Comparison of ENCODE assay signal across 13 cellular contexts in genomic region chr14:85534914-85535313, GRCh38. TPM values are rescaled to one million over a fixed set of nuclear protein-coding genes. Genes with fewer than 3 reads are reported as not detected.
DNase-seq lines count a peak whose midpoint lies in the region; ATAC-seq and TF ChIP-seq lines count a peak whose summit lies in the region.
"Had no signal": no experiment of that assay in that cellular context is flagged by ENCODE, and none has a peak within 500 bp of the region (broad histone marks: within the 10 kb centered on the region; RNA-seq: fewer than 3 reads in every experiment).

No MANE protein-coding gene starts in this region.

- no peaks in the 10 kb centered on the region for H3K9me3 ChIP-seq in WERI-Rb-1 (ENCODE audit: severe bottlenecking)
- H3K9me3 ChIP-seq: neutrophil had no signal

- no peak for DNase-seq in BJ (ENCODE audit: low read depth)
- no peak for DNase-seq in RWPE1 (ENCODE audit: low spot score)
- DNase-seq in fibroblast of pulmonary artery (ENCODE audit: low read depth): peak; percentile 21
- DNase-seq in progenitor cell of endocrine pancreas (ENCODE audit: low spot score, unreplicated experiment): no peak
- DNase-seq in activated CD4-positive, alpha-beta memory T cell treated with anti-CD3 and anti-CD28 coated beads for 36 hours: no peak
- no peak for DNase-seq in WERI-Rb-1
- DNase-seq in NK-92 (lab: John Stamatoyannopoulos, UW; ENCODE audit: unreplicated experiment): no peak
- DNase-seq: activated T-cell treated with anti-CD3 and anti-CD28 coated beads, Interleukin-2, amount 50 U/mL, for 48 hours; DMS 273 treated with DMSO at 0.1 percent for 48 hours; NCI-H1048 had no signal

- H3K4me3 ChIP-seq in BJ (ENCODE audit: low read depth, low read length) (peak overlapping the region; percentile 82), fibroblast of pulmonary artery (replicated peaks; ENCODE audit: low read depth, low read length) (peak overlapping the region; percentile 83), WERI-Rb-1 (ENCODE audit: low read depth, low read length) (no peak overlapping the region)

- CTCF ChIA-PET in BJ (lab: Yijun Ruan, JAX) (interaction anchor here (0.6 to 2.0 kb wide), 3 partner anchors 74 to 793 kb away, joined by 4 to 13 read pairs (median 5); no protein-coding TSS in a partner anchor), RWPE1 (lab: Yijun Ruan, JAX) (interaction anchor here (0.6 to 0.7 kb wide), 4 partner anchors 18 to 672 kb away, joined by 3 to 5 read pairs (median 3); no protein-coding TSS in a partner anchor)
- CTCF ChIA-PET in activated CD4-positive, alpha-beta memory T cell treated with anti-CD3 and anti-CD28 coated beads for 36 hours (lab: Charles Lee): no interaction called here

- no peak overlapping the region for H3K27ac Mint-ChIP-seq in progenitor cell of endocrine pancreas
- H3K27ac Mint-ChIP-seq in activated CD4-positive, alpha-beta memory T cell treated with anti-CD3 and anti-CD28 coated beads for 36 hours: no peak overlapping the region

- peak overlapping the region; percentile 86 for H3K4me3 Mint-ChIP-seq in progenitor cell of endocrine pancreas (ENCODE audit: low read depth)
- no peak overlapping the region for H3K4me3 Mint-ChIP-seq in activated CD4-positive, alpha-beta memory T cell treated with anti-CD3 and anti-CD28 coated beads for 36 hours

- H3K36me3 Mint-ChIP-seq in progenitor cell of endocrine pancreas (ENCODE audit: insufficient read depth): peaks cover 14% of the 10 kb centered on the region
- peaks cover 3% of the 10 kb centered on the region for H3K36me3 Mint-ChIP-seq in activated CD4-positive, alpha-beta memory T cell treated with anti-CD3 and anti-CD28 coated beads for 36 hours

- no peaks in the 10 kb centered on the region for H3K9me3 Mint-ChIP-seq in progenitor cell of endocrine pancreas (ENCODE audit: low read depth)
- H3K9me3 Mint-ChIP-seq in activated CD4-positive, alpha-beta memory T cell treated with anti-CD3 and anti-CD28 coated beads for 36 hours: no peaks in the 10 kb centered on the region

- intact Hi-C loops in activated CD4-positive, alpha-beta memory T cell treated with anti-CD3 and anti-CD28 coated beads for 36 hours (cut with micrococcal nuclease): no loop called here

- POLR2A ChIA-PET in BJ (lab: Charles Lee) (no interaction called here), RWPE1 (lab: Yijun Ruan, JAX; ENCODE audit: low non-redundant PET) (no interaction called here)
- POLR2A ChIA-PET in activated CD4-positive, alpha-beta memory T cell treated with anti-CD3 and anti-CD28 coated beads for 36 hours (lab: Charles Lee): no interaction called here

- H3K27me3 ChIP-seq in BJ (ENCODE audit: control insufficient read depth, insufficient read depth, low read length): no peaks in the 10 kb centered on the region
- H3K27me3 ChIP-seq in WERI-Rb-1 (ENCODE audit: insufficient read depth, low read depth, severe bottlenecking): peaks cover 19% of the 10 kb centered on the region

- ATAC-seq in GM18520 (IDR thresholded peaks at IDR 0.05; ENCODE audit: unreplicated experiment): no peak

- H3K27me3 Mint-ChIP-seq in progenitor cell of endocrine pancreas: peaks cover 4% of the 10 kb centered on the region
- peaks cover 47% of the 10 kb centered on the region for H3K27me3 Mint-ChIP-seq in activated CD4-positive, alpha-beta memory T cell treated with anti-CD3 and anti-CD28 coated beads for 36 hours

- no peak for TF ChIP-seq CTCF in BJ (IDR thresholded peaks at IDR 0.05; ENCODE audit: insufficient read depth, low read depth, low read length)
- TF ChIP-seq CTCF in RWPE1 (conservative IDR thresholded peaks at IDR 0.05; ENCODE audit: low read depth): no peak
- no peak for TF ChIP-seq CTCF in fibroblast of pulmonary artery (IDR thresholded peaks at IDR 0.05; ENCODE audit: low read length, missing control alignments)
- no peak for TF ChIP-seq CTCF in progenitor cell of endocrine pancreas (IDR thresholded peaks at IDR 0.05; ENCODE audit: unreplicated experiment)
- no peak for TF ChIP-seq CTCF in WERI-Rb-1 (IDR thresholded peaks at IDR 0.05; ENCODE audit: low read depth, low read length)

- no peaks in the 10 kb centered on the region for H3K36me3 ChIP-seq in BJ (ENCODE audit: control insufficient read depth, insufficient read depth, low read length)
- no peaks in the 10 kb centered on the region for H3K36me3 ChIP-seq in WERI-Rb-1
- H3K36me3 ChIP-seq: neutrophil had no signal

- peaks cover 43% of the 10 kb centered on the region for H3K4me1 Mint-ChIP-seq in progenitor cell of endocrine pancreas (ENCODE audit: low read depth)
- peaks cover 10% of the 10 kb centered on the region for H3K4me1 Mint-ChIP-seq in activated CD4-positive, alpha-beta memory T cell treated with anti-CD3 and anti-CD28 coated beads for 36 hours (ENCODE audit: low read depth)

- peak overlapping the region; percentile 99 for H3K27ac ChIP-seq in RWPE1
- no peak overlapping the region for H3K27ac ChIP-seq in WERI-Rb-1
- H3K27ac ChIP-seq: neutrophil had no signal

RNA-seq across cellular contexts. Expression of gene FLRT2, which starts 5.0 kb away (rescaled TPM):
- 16.7 and 22.4 TPM in 2 replicates for polyA plus RNA-seq in BJ (2011; rRNA removed)
- polyA minus RNA-seq in BJ (2011; rRNA and poly(A)+ RNA removed): 38.0 and 42.3 TPM in 2 replicates
- total RNA-seq in progenitor cell of endocrine pancreas: 312 and 318 TPM in 2 replicates
- total RNA-seq in activated CD4-positive, alpha-beta memory T cell treated with anti-CD3 and anti-CD28 coated beads for 36 hours: not detected
- total RNA-seq: T-helper 1 cell treated with Interleukin-12 subunit alpha and Interleukin-12 subunit beta and Interleukin-4 antibody, amounts not matched to agents 30 ng/mL and 1 ng/mL, for 36 hours had no signal

Comparison
In these comparisons a context has a peak if more than half of its experiments do, and no peak if none do; other contexts are left out.
1. RNA of gene FLRT2, which starts 5.0 kb away (total RNA-seq): 312 to 318 TPM in progenitor cell of endocrine pancreas; not detected in activated CD4-positive, alpha-beta memory T cell treated with anti-CD3 and anti-CD28 coated beads for 36 hours; every median in the first group is over 100 times any median in the second.